8 cellular contexts compared by ENCODE assay signal in the genomic region with DNA sequence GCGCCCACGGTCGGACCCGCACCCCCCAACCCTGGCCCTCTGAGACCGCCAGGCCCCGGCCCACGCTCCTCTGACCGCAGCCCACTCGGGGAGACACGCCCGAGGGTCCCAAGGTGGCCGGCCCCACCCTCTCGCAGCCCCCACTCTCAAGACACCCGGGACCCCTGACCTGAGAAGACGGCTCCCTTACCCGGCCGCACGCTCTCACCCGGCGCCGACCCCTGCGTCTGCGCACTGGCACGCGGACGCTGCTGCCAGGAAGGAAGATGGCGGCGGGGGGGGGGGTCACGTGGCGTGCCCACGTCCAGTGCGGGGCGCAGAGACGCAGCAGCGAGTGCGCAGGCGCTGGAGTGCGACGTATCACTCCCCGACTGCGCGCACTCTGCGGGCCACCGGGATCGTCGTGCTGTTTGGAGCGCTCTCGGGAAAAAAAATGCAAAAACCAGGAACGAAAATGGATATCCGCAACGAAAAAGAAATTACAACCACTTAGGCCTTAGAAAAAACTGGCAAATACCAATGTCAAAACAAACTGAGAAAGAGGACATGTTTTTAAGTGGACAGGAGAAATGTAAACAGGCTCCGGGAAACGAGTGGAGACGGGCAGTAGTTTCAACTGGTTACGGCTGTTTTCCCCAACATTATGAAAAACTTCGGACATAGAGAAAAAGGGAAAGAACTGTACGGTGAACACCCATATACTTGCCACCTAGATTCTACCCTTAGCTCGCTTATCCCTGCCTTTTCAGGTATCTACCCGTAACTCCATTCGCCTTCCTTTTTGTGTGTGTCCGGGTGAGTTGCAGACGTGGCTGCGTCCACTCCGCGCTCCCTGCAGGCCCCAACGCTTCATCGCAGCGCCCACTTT.
DNase-seq lines count a peak whose midpoint lies in the region; ATAC-seq and FAIRE-seq lines count a peak whose summit lies in the region.

A gene (minus strand): TSS at position 236 of the 868 bp plus-strand sequence. CDS start 902 bp downstream, outside the sequence.

- H3K27ac ChIP-seq in cingulate gyrus (ENCODE audit: low read depth, low read length) = peak within 1 kb of the TSS; percentile 88

- peak; percentile 59 to 70 for DNase-seq in AML-193 (lab: John Stamatoyannopoulos, UW)
- peak; percentile 87 for DNase-seq in GM19239 (ENCODE audit: insufficient read length, low spot score)
- peak; percentile 75 for DNase-seq in NCI-H526 treated with DMSO at 0.1 percent for 48 hours (lab: John Stamatoyannopoulos, UW)
- DNase-seq in activated CD4-positive, alpha-beta T cell treated with anti-CD3 and anti-CD28 coated beads for 48 hours = peak; percentile 94
- DNase-seq in kidney glomerular epithelial cell (lab: John Stamatoyannopoulos, UW) = peak; percentile 63
- peak; percentile 86 to 90 for DNase-seq in stimulated activated CD4-positive, alpha-beta T cell treated with anti-CD3 and anti-CD28 coated beads, Interleukin-15, amount 100 ng/mL, for 48 hours (ENCODE audit: low read depth in 2 of 2)

- peak; percentile 21 for FAIRE-seq in GM19239 (lab: Jason Lieb, UNC)

- ATAC-seq in HG03460 (IDR thresholded peaks at IDR 0.05; ENCODE audit: unreplicated experiment) = peak; percentile 40

Comparison
In these comparisons a context has a peak if more than half of its experiments do, and no peak if none do; other contexts are left out.
1. Peak in every context shown above with its lines: DNase-seq, ATAC-seq and H3K27ac ChIP-seq.